8 cellular contexts compared by ENCODE assay signal in genomic region chr17:31549121-31549524, GRCh38.
DNase-seq lines count a peak whose midpoint lies in the region; ATAC-seq, FAIRE-seq and TF ChIP-seq lines count a peak whose summit lies in the region.

No MANE protein-coding gene starts in this region.

- H3K27me3 ChIP-seq in A673 (replicated peaks; ENCODE audit: insufficient read depth, low read depth, low read length, poor library complexity) (no peaks in the 10 kb centered on the region), left ventricle myocardium inferior (ENCODE audit: low read depth) (no peaks in the 10 kb centered on the region)

- no TSS peak for BruUV-seq in A673 (replicated peaks; lab: Mats Ljungman, UMichigan)

- H3K36me3 ChIP-seq in A673 (ENCODE audit: insufficient read depth, low read length, poor library complexity, severe bottlenecking) = no peaks in the 10 kb centered on the region
- H3K36me3 ChIP-seq in left ventricle myocardium inferior = no peaks in the 10 kb centered on the region

- peak overlapping the region; percentile 74 for H3K4me3 ChIP-seq in A673 (ENCODE audit: low read depth, low read length, poor library complexity, severe bottlenecking)
- H3K4me3 ChIP-seq in GM08714 (ENCODE audit: low read length) = peak overlapping the region; percentile 92
- H3K4me3 ChIP-seq in left ventricle myocardium inferior = peak overlapping the region; percentile 79
- H3K4me3 ChIP-seq in retinal pigment epithelial cell (ENCODE audit: low read length) = peak overlapping the region; percentile 75

- H3K4me1 ChIP-seq in A673 (ENCODE audit: insufficient read depth, low read length, poor library complexity, severe bottlenecking) (no peaks in the 10 kb centered on the region), left ventricle myocardium inferior (peaks cover 22% of the 10 kb centered on the region)

- TF ChIP-seq POLR2A in H54 (IDR thresholded peaks at IDR 0.05; ENCODE audit: low read depth, low read length) = no peak; the same call in 1 of the 2 replicates

- H3K27me3 Mint-ChIP-seq in activated CD8-positive, alpha-beta T cell treated with anti-CD3 and anti-CD28 coated beads, Interleukin-2, amount 10 ng/mL, durations not matched to agents 7 days and 5 days (ENCODE audit: low read depth) = peaks cover 16% of the 10 kb centered on the region

- POLR2A ChIA-PET in A673 (lab: Charles Lee; ENCODE audit: low non-redundant PET) = no interaction called here
- POLR2A ChIA-PET in activated CD8-positive, alpha-beta T cell treated with anti-CD3 and anti-CD28 coated beads, Interleukin-2, amount 10 ng/mL, durations not matched to agents 7 days and 5 days (lab: Charles Lee) = interaction anchor here (0.8 to 1.5 kb wide), 2 partner anchors 40 to 61 kb away, joined by 3 to 6 read pairs; no protein-coding TSS in a partner anchor

- H3K9me3 ChIP-seq in A673 (ENCODE audit: low read depth, low read length, poor library complexity, severe bottlenecking) = no peaks in the 10 kb centered on the region
- H3K9me3 ChIP-seq in left ventricle myocardium inferior (replicated peaks) = no peaks in the 10 kb centered on the region

- H3K4me1 Mint-ChIP-seq in activated CD8-positive, alpha-beta T cell treated with anti-CD3 and anti-CD28 coated beads, Interleukin-2, amount 10 ng/mL, durations not matched to agents 7 days and 5 days (ENCODE audit: low read depth) = peaks cover 24% of the 10 kb centered on the region

- peak overlapping the region; percentile 87 for H3K4me3 Mint-ChIP-seq in activated CD8-positive, alpha-beta T cell treated with anti-CD3 and anti-CD28 coated beads, Interleukin-2, amount 10 ng/mL, durations not matched to agents 7 days and 5 days

- H3K36me3 Mint-ChIP-seq in activated CD8-positive, alpha-beta T cell treated with anti-CD3 and anti-CD28 coated beads, Interleukin-2, amount 10 ng/mL, durations not matched to agents 7 days and 5 days (ENCODE audit: low read depth) = peaks cover 3% of the 10 kb centered on the region

- intact Hi-C loops in A673 (cut with micrococcal nuclease; ENCODE audit: unreplicated experiment) (no loop called here), left ventricle myocardium inferior (cut with micrococcal nuclease) (no loop called here)

- H3K27ac ChIP-seq in A673 (ENCODE audit: low read depth, low read length, poor library complexity, severe bottlenecking) (peak overlapping the region; percentile 37), left ventricle myocardium inferior (replicated peaks) (peak overlapping the region; percentile 96)

- TF ChIP-seq CTCF in A673 (conservative IDR thresholded peaks at IDR 0.05; ENCODE audit: low read depth, low read length) = no peak
- no peak for TF ChIP-seq CTCF in left ventricle myocardium inferior (IDR thresholded peaks at IDR 0.05; ENCODE audit: borderline replicate concordance)
- TF ChIP-seq CTCF in retinal pigment epithelial cell (conservative IDR thresholded peaks at IDR 0.05; ENCODE audit: low read depth, low read length) = no peak

- CTCF ChIA-PET in A673 (lab: Charles Lee) = no interaction called here
- CTCF ChIA-PET in activated CD8-positive, alpha-beta T cell treated with anti-CD3 and anti-CD28 coated beads, Interleukin-2, amount 10 ng/mL, durations not matched to agents 7 days and 5 days (lab: Charles Lee) = interaction anchor here (0.9 to 1.8 kb wide), 3 partner anchors 14 to 295 kb away, joined by 3 to 4 read pairs (median 4); no protein-coding TSS in a partner anchor

- no peak for DNase-seq in A673 (ENCODE audit: low spot score)
- DNase-seq in activated CD8-positive, alpha-beta T cell treated with anti-CD3 and anti-CD28 coated beads, Interleukin-2, amount 10 ng/mL, durations not matched to agents 7 days and 5 days = peak; percentile 57
- DNase-seq in left ventricle myocardium inferior = no peak
- DNase-seq in retinal pigment epithelial cell (ENCODE audit: low read depth) = no peak
- DNase-seq in H54 (ENCODE audit: insufficient read length, low spot score) = no peak
- DNase-seq in SIG-M5 (lab: John Stamatoyannopoulos, UW) = no peak

- no peaks in the 10 kb centered on the region for H3K9me3 Mint-ChIP-seq in activated CD8-positive, alpha-beta T cell treated with anti-CD3 and anti-CD28 coated beads, Interleukin-2, amount 10 ng/mL, durations not matched to agents 7 days and 5 days (ENCODE audit: insufficient read depth)

- peak; percentile 11 for ATAC-seq in HG03457 (IDR thresholded peaks at IDR 0.05; ENCODE audit: unreplicated experiment)
- no peak for ATAC-seq in activated CD8-positive, alpha-beta T cell treated with anti-CD3 and anti-CD28 coated beads, Interleukin-2, amount 10 ng/mL, durations not matched to agents 7 days and 5 days

- peak overlapping the region; percentile 88 for H3K27ac Mint-ChIP-seq in activated CD8-positive, alpha-beta T cell treated with anti-CD3 and anti-CD28 coated beads, Interleukin-2, amount 10 ng/mL, durations not matched to agents 7 days and 5 days

- no peak for FAIRE-seq in H54 (lab: Jason Lieb, UNC)
